Comparison of ENCODE assay signal across 19 cellular contexts in the genomic region with DNA sequence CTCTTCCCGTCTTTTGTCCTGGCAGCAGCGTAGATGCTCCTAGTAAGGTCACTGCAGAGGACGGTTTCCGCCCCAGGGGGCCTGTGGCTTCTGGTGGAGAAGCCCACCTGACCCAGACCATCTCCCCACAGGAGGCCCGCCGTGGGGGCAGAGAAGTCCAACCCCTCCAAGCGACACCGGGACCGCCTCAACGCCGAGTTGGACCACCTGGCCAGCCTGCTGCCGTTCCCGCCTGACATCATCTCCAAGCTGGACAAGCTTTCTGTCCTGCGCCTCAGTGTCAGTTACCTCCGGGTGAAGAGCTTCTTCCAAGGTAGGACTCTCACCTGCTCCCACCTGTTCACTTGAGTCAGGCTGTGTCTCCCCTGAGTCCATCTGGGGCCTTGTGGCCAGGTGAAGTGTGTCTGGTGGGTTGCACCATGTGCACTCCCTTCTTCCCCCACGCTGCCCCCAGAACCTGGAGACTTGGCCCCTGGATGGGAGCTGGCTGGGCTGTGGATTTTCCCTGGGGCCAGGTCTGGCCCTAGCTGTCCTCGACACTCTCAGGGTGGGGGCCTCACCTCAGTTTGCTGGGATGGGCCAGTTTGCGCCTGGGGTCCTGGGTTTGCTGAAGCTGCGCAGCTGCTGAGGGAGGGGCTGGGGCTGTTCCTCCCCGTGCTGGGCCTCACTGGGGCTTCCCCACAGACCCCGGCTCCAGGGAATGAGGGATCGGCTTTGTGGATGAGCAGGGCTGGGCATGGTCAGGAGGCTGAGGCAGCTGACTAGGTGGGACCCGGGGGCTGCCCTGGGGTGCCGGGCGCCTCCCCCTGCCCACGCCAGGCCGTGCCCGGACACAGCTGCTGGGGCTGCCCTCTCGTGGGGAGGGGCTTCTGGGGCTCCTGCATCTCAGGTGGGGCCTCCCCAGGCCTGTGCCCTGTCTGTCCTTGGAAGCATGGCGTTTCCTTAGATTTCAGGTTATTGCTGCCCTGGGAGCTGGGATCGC. TPM values are rescaled to one million over a fixed set of nuclear protein-coding genes. Genes with fewer than 3 reads are reported as not detected.
A peak's percentile ranks its signal among the peaks of the same experiment; 100 is the strongest.
DNase-seq lines count a peak whose midpoint lies in the region; ATAC-seq and TF ChIP-seq lines count a peak whose summit lies in the region.
"Had no signal": no experiment of that assay in that cellular context is flagged by ENCODE, and none has a peak within 500 bp of the region (broad histone marks: within the 10 kb centered on the region; RNA-seq: fewer than 3 reads in every experiment).

No MANE protein-coding gene starts in this region.

- no peak overlapping the region for H2BK120ac ChIP-seq in IMR-90 (ENCODE audit: low read depth, low read length)

- H3K36me3 ChIP-seq in IMR-90 (ENCODE audit: control insufficient read depth, insufficient read depth, low read length) = peaks cover 46% of the 10 kb centered on the region
- H3K36me3 ChIP-seq in vagina = no peaks in the 10 kb centered on the region
- H3K36me3 ChIP-seq: cardiac muscle cell, heart left ventricle, suprapubic skin had no signal

- H3K27ac ChIP-seq in IMR-90 (ENCODE audit: insufficient read depth, low read length) (no peak overlapping the region), vagina (no peak overlapping the region)
- H3K27ac ChIP-seq: cardiac muscle cell, dorsolateral prefrontal cortex, epithelial cell of prostate, heart left ventricle, KMS-11, suprapubic skin had no signal

- DNase-seq in Right ventricle myocardium inferior (ENCODE audit: missing footprints) = peak; percentile 63
- no peak for DNase-seq in left ventricle myocardium superior
- DNase-seq in IMR-90 = no peak
- DNase-seq in mucosa of gallbladder (ENCODE audit: low spot score) = peak; percentile 5
- peak; percentile 32 to 46 for DNase-seq in vagina (ENCODE audit: extremely low spot score in 2 of 2)
- DNase-seq: CD4-positive, alpha-beta T cell; DMS153; GDM1; left colon; NCI-H748 treated with DMSO at 0.1 percent for 48 hours had no signal

- H3K4ac ChIP-seq in IMR-90 (ENCODE audit: low read depth, low read length) = no peak overlapping the region; the same call in 1 of the 2 replicates

- H4K5ac ChIP-seq in IMR-90 (ENCODE audit: low read depth, low read length) = no peak overlapping the region

- 86% methylated on average over 7 of the region's 31 CpGs; no CpG with 5 or more reads in 1 of the 2 experiments for WGBS in IMR-90 (ENCODE audit: extremely low coverage in 2 of 2, insufficient read length in 1 of 2), 2 experiments

- no peak overlapping the region for H2AFZ ChIP-seq in IMR-90 (replicated peaks; ENCODE audit: low read length, poor library complexity)

- H2BK15ac ChIP-seq in IMR-90 (ENCODE audit: low read depth, low read length) = no peak overlapping the region

- no peak overlapping the region for H3K4me2 ChIP-seq in IMR-90 (ENCODE audit: low read depth, low read length)
- H3K4me2 ChIP-seq: KMS-11 had no signal

- no peaks in the 10 kb centered on the region for H3K9me3 ChIP-seq in IMR-90 (ENCODE audit: control insufficient read depth, insufficient read depth, low read length)
- H3K9me3 ChIP-seq in vagina = no peaks in the 10 kb centered on the region
- H3K9me3 ChIP-seq: heart left ventricle, suprapubic skin had no signal

- no peak overlapping the region for H3K14ac ChIP-seq in IMR-90 (replicated peaks; ENCODE audit: low read depth, low read length)

- dilution Hi-C loops in IMR-90 (cut with HindIII; ENCODE audit: low sequenced_read_pairs, unreplicated experiment) = no loop called here

- H2AK9ac ChIP-seq in IMR-90 (replicated peaks; ENCODE audit: low read depth, low read length, poor library complexity) = peak overlapping the region; percentile 33

- H4K91ac ChIP-seq in IMR-90 (ENCODE audit: insufficient read depth, low read depth, low read length) = no peak overlapping the region

- H2AK5ac ChIP-seq in IMR-90 (ENCODE audit: low read depth, low read length) = no peak overlapping the region; the same call in 1 of the 2 replicates

- H3K27me3 ChIP-seq in IMR-90 (ENCODE audit: control insufficient read depth, insufficient read depth, low read length) = no peaks in the 10 kb centered on the region
- H3K27me3 ChIP-seq in vagina = no peaks in the 10 kb centered on the region
- H3K27me3 ChIP-seq: cardiac muscle cell, suprapubic skin had no signal

- H3K23ac ChIP-seq in IMR-90 (ENCODE audit: low read depth, low read length) = no peak overlapping the region

- TF ChIP-seq RAD21 in IMR-90 (IDR thresholded peaks at IDR 0.05; ENCODE audit: low read length) = no peak

- no peak overlapping the region for H2BK20ac ChIP-seq in IMR-90 (ENCODE audit: low read depth, low read length)

- BruUV-seq in IMR-90 (replicated peaks; lab: Mats Ljungman, UMichigan) = no TSS peak

- H4K20me1 ChIP-seq in IMR-90 (ENCODE audit: insufficient read depth, low read length) = peaks cover 12% of the 10 kb centered on the region

- no peak overlapping the region for H4K8ac ChIP-seq in IMR-90 (ENCODE audit: low read depth in 2 of 2, low read length in 2 of 2)

- peaks cover 17 to 47% of the 10 kb centered on the region in 2 experiments for H3K79me1 ChIP-seq in IMR-90 (ENCODE audit: low read depth in 1 of 2, low read length in 2 of 2)

- H3K18ac ChIP-seq in IMR-90 (ENCODE audit: low read depth, low read length) = no peak overlapping the region

- H3K4me3 ChIP-seq in IMR-90 (ENCODE audit: insufficient read depth, low read depth, low read length) (no peak overlapping the region), vagina (no peak overlapping the region)
- H3K4me3 ChIP-seq: cardiac muscle cell, dorsolateral prefrontal cortex, heart left ventricle, suprapubic skin had no signal

- intact Hi-C loops in Right ventricle myocardium inferior (cut with DNase I) (no loop called here), left ventricle myocardium superior (cut with micrococcal nuclease) (no loop called here), IMR-90 (cut with micrococcal nuclease) (no loop called here), vagina (cut with DNase I) (no loop called here)

- POLR2A ChIA-PET in IMR-90 (lab: Charles Lee; ENCODE audit: unreplicated experiment) = no interaction called here

- H3K4me1 ChIP-seq in IMR-90 (ENCODE audit: control insufficient read depth, insufficient read depth, low read length) (no peaks in the 10 kb centered on the region), vagina (no peaks in the 10 kb centered on the region)
- H3K4me1 ChIP-seq: heart left ventricle, suprapubic skin had no signal

- H2BK5ac ChIP-seq in IMR-90 (ENCODE audit: low read depth, low read length, poor library complexity, severe bottlenecking) = no peak overlapping the region

- no peak for ATAC-seq in Right ventricle myocardium inferior
- ATAC-seq in left ventricle myocardium superior = no peak
- ATAC-seq in IMR-90 (ENCODE audit: low read depth) = no peak
- no peak for ATAC-seq in GM18505 (IDR thresholded peaks at IDR 0.05; ENCODE audit: unreplicated experiment)
- ATAC-seq in HG02970 (IDR thresholded peaks at IDR 0.05; ENCODE audit: low FRiP score, unreplicated experiment) = no peak
- no peak for ATAC-seq in GM21526 (IDR thresholded peaks at IDR 0.05; ENCODE audit: low FRiP score, unreplicated experiment)
- ATAC-seq: heart left ventricle, left colon had no signal

- in situ Hi-C loops in IMR-90 (cut with MboI; ENCODE audit: low sequenced_read_pairs) = no loop called here

- TF ChIP-seq POLR2A in IMR-90 (IDR thresholded peaks at IDR 0.05; ENCODE audit: low read depth, low read length) (no peak), vagina (IDR thresholded peaks at IDR 0.05) (no peak), GM18505 (IDR thresholded peaks at IDR 0.05; ENCODE audit: borderline replicate concordance, extremely low read depth, insufficient read depth, insufficient read length) (no peak)

- no peak overlapping the region for H3K56ac ChIP-seq in IMR-90 (ENCODE audit: extremely low read depth, insufficient read depth, low read length)

- no peak overlapping the region for H3K9ac ChIP-seq in IMR-90 (ENCODE audit: low read depth, low read length)
- H3K9ac ChIP-seq: KMS-11 had no signal

- H3K9me1 ChIP-seq in IMR-90 (ENCODE audit: insufficient read depth, low read length) = peaks cover 6% of the 10 kb centered on the region; the same call in 1 of the 2 replicates

- no peak for TF ChIP-seq CTCF in IMR-90 (conservative IDR thresholded peaks at IDR 0.05; ENCODE audit: low read depth, low read length)
- no peak for TF ChIP-seq CTCF in vagina (IDR thresholded peaks at IDR 0.05)

- CTCF ChIA-PET in IMR-90 (lab: Yijun Ruan, JAX) = interaction anchor here (0.6 kb wide), 1 partner anchor 15 kb away, joined by 4 read pairs; no protein-coding TSS in a partner anchor

TF ChIP-seq in IMR-90, 13 proteins besides CTCF, POLR2A, EP300 and RAD21 (continues in another document):
- TF ChIP-seq SMC3 (IDR thresholded peaks at IDR 0.05; ENCODE audit: low read depth, low read length) (no peak), RFX5 (IDR thresholded peaks at IDR 0.05; ENCODE audit: low read depth, low read length) (no peak), RCOR1 (IDR thresholded peaks at IDR 0.05; ENCODE audit: insufficient replicate concordance, low read length) (no peak), FOS (IDR thresholded peaks at IDR 0.05; ENCODE audit: low read depth, low read length) (no peak), NFE2L2 (IDR thresholded peaks at IDR 0.05; ENCODE audit: low read depth, low read length) (no peak), BHLHE40 (IDR thresholded peaks at IDR 0.05; ENCODE audit: low read depth, low read length) (no peak)
- TF ChIP-seq, protein P1, sequence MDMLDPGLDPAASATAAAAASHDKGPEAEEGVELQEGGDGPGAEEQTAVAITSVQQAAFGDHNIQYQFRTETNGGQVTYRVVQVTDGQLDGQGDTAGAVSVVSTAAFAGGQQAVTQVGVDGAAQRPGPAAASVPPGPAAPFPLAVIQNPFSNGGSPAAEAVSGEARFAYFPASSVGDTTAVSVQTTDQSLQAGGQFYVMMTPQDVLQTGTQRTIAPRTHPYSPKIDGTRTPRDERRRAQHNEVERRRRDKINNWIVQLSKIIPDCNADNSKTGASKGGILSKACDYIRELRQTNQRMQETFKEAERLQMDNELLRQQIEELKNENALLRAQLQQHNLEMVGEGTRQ (IDR thresholded peaks at IDR 0.05; ENCODE audit: low read depth, low read length) = no peak

RNA-seq across cellular contexts. Expression of a gene that starts 32.4 kb away (rescaled TPM):
- total RNA-seq in Right ventricle myocardium inferior = 2.1 TPM
- 2.1 TPM for total RNA-seq in left ventricle myocardium superior
- total RNA-seq in IMR-90 (2012; rRNA removed) = 15.6 and 16.7 TPM in 2 replicates
- polyA plus RNA-seq in IMR-90 (2012; rRNA removed) = 36.1 and 37.1 TPM in 2 replicates
- polyA plus RNA-seq in IMR-90 (2012; cell fraction: cytosol; rRNA removed) = 24.9 and 33.9 TPM in 2 replicates
- polyA plus RNA-seq in IMR-90 (2012; cell fraction: nucleus; rRNA removed; ENCODE audit: low replicate concordance) = 77.0 and 141 TPM in 2 replicates
- total RNA-seq in mucosa of gallbladder = 3.5 TPM
- 11.3 TPM for total RNA-seq in vagina

Comparison
In these comparisons a context has a peak if more than half of its experiments do, and no peak if none do; other contexts are left out.
1. DNase-seq: peak in Right ventricle myocardium inferior (single experiment), mucosa of gallbladder (single experiment) and vagina (2 of 2); none in left ventricle myocardium superior (single experiment) and IMR-90 (single experiment).